In genomic region chr7:29970158-29970557, GRCh38 we compare ENCODE assay signal across 18 cellular contexts. TPM values are rescaled to one million over a fixed set of nuclear protein-coding genes. Genes with fewer than 3 reads are reported as not detected.
DNase-seq lines count a peak whose midpoint lies in the region; ATAC-seq, FAIRE-seq and TF ChIP-seq lines count a peak whose summit lies in the region.
"Had no signal": no experiment of that assay in that cellular context is flagged by ENCODE, and none has a peak within 500 bp of the region (broad histone marks: within the 10 kb centered on the region; RNA-seq: fewer than 3 reads in every experiment).

No MANE protein-coding gene starts in this region.

- DNase-seq in A172 (ENCODE audit: low spot score), result peak; percentile 23
- peak; percentile 66 for DNase-seq in G401 (ENCODE audit: low spot score)
- no peak for DNase-seq in T-helper 17 cell
- DNase-seq in glutamatergic neuron, result no peak
- DNase-seq in pancreas, result no peak
- no peak for DNase-seq in putamen (ENCODE audit: low spot score)
- no peak for DNase-seq in NCI-H2029 treated with DMSO at 0.1 percent for 48 hours (lab: John Stamatoyannopoulos, UW)
- DNase-seq: activated CD4-positive, alpha-beta T cell treated with anti-CD3 and anti-CD28 coated beads, Interleukin-2, amount 10 ng/mL, durations not matched to agents 7 days and 5 days; activated CD8-positive, alpha-beta memory T cell treated with anti-CD3 and anti-CD28 coated beads, Interleukin-2, amount 50 U/mL, for 4 hours; EL; left cardiac atrium; MG63; NCI-H146; NCI-H446 treated with DMSO at 0.1 percent for 48 hours had no signal

- intact Hi-C loops in pancreas (cut with DNase I), result no loop called here

- no peak for TF ChIP-seq CTCF in glutamatergic neuron (IDR thresholded peaks at IDR 0.05; ENCODE audit: partially characterized antibody, unreplicated experiment)
- no peak for TF ChIP-seq CTCF in pancreas (IDR thresholded peaks at IDR 0.05)

- no peak overlapping the region for H3K4me3 ChIP-seq in pancreas
- H3K4me3 ChIP-seq: esophagus muscularis mucosa, MG63, thoracic aorta had no signal

- H3K4me1 ChIP-seq in pancreas, result no peaks in the 10 kb centered on the region

- H3K36me3 Mint-ChIP-seq in T-helper 17 cell (ENCODE audit: low read depth) (peaks cover 5% of the 10 kb centered on the region), glutamatergic neuron (ENCODE audit: unreplicated experiment) (peaks cover 18% of the 10 kb centered on the region)

- H3K27ac Mint-ChIP-seq in T-helper 17 cell (peak overlapping the region; percentile 30), glutamatergic neuron (ENCODE audit: unreplicated experiment) (peak overlapping the region; percentile 59)
- H3K27ac Mint-ChIP-seq: activated CD4-positive, alpha-beta T cell treated with anti-CD3 and anti-CD28 coated beads, Interleukin-2, amount 10 ng/mL, durations not matched to agents 7 days and 5 days had no signal

- H3K4me1 Mint-ChIP-seq in T-helper 17 cell, result peaks cover 11% of the 10 kb centered on the region
- H3K4me1 Mint-ChIP-seq in glutamatergic neuron (ENCODE audit: low read depth, unreplicated experiment), result peaks cover 38% of the 10 kb centered on the region

- no peak overlapping the region for H3K27ac ChIP-seq in pancreas
- H3K27ac ChIP-seq: esophagus muscularis mucosa, thoracic aorta had no signal

- no peak for FAIRE-seq in pancreas (lab: Jason Lieb, UNC)

- no peak overlapping the region for H3K4me3 Mint-ChIP-seq in T-helper 17 cell
- H3K4me3 Mint-ChIP-seq in glutamatergic neuron (ENCODE audit: unreplicated experiment), result peak overlapping the region; percentile 37
- H3K4me3 Mint-ChIP-seq: activated CD4-positive, alpha-beta T cell treated with anti-CD3 and anti-CD28 coated beads, Interleukin-2, amount 10 ng/mL, durations not matched to agents 7 days and 5 days had no signal

- 86 to 90% methylated on average over 1 of the region's 1 CpG for WGBS in pancreas, 2 donors

- H3K27me3 Mint-ChIP-seq in T-helper 17 cell (peaks cover 60% of the 10 kb centered on the region), glutamatergic neuron (ENCODE audit: unreplicated experiment) (peaks cover 1% of the 10 kb centered on the region)

- no peaks in the 10 kb centered on the region for H3K9me3 ChIP-seq in T-helper 17 cell (ENCODE audit: control insufficient read depth, low read length, poor library complexity, severe bottlenecking)
- no peaks in the 10 kb centered on the region for H3K9me3 ChIP-seq in pancreas
- H3K9me3 ChIP-seq: esophagus muscularis mucosa, MG63, thoracic aorta had no signal

- no peaks in the 10 kb centered on the region for H3K27me3 ChIP-seq in pancreas
- H3K27me3 ChIP-seq: esophagus muscularis mucosa, MG63 had no signal

- in situ Hi-C loops in G401 (cut with HindIII; ENCODE audit: low sequenced_read_pairs), result no loop called here

- H3K9me3 Mint-ChIP-seq in glutamatergic neuron (ENCODE audit: unreplicated experiment), result peaks cover 10% of the 10 kb centered on the region
- H3K9me3 Mint-ChIP-seq: activated CD4-positive, alpha-beta T cell treated with anti-CD3 and anti-CD28 coated beads, Interleukin-2, amount 10 ng/mL, durations not matched to agents 7 days and 5 days had no signal

- no peaks in the 10 kb centered on the region for H3K36me3 ChIP-seq in pancreas
- H3K36me3 ChIP-seq: thoracic aorta had no signal

- ATAC-seq in T-helper 17 cell, result no peak
- no peak for ATAC-seq in pancreas
- ATAC-seq in HG02981 (IDR thresholded peaks at IDR 0.05; ENCODE audit: unreplicated experiment), result no peak
- ATAC-seq: Right ventricle myocardium inferior had no signal

RNA-seq across cellular contexts. Expression of gene SCRN1, which starts 19.4 kb away (rescaled TPM):
- total RNA-seq in A172 (2014; rRNA removed; shearing (Covaris generic)), result 190 and 195 TPM in 2 replicates
- total RNA-seq in G401 (2014; rRNA removed; shearing (Covaris generic)), result 77.4 and 101 TPM in 2 replicates
- total RNA-seq in T-helper 17 cell, result 1 to 10 TPM; 5.7 to 6.1 TPM
- 168 TPM for total RNA-seq in glutamatergic neuron (ENCODE audit: unreplicated experiment)
- 10 to 100 TPM; 25.6 to 48.0 (median 34.8) TPM for total RNA-seq in pancreas
- 10 to 100 TPM in 1 of 2 donors, 1 to 10 TPM in 1; 7.7 to 22.3 TPM for polyA plus RNA-seq in pancreas

RNA-seq across cellular contexts. Expression of gene FKBP14, which starts 56.3 kb away (rescaled TPM):
- 13.4 and 17.2 TPM in 2 replicates for total RNA-seq in A172 (2014; rRNA removed; shearing (Covaris generic))
- 5.9 and 13.1 TPM in 2 replicates for total RNA-seq in G401 (2014; rRNA removed; shearing (Covaris generic))
- total RNA-seq in T-helper 17 cell, result 1 to 10 TPM; 5.1 to 7.4 TPM
- total RNA-seq in glutamatergic neuron (ENCODE audit: unreplicated experiment), result 6.8 TPM
- total RNA-seq in pancreas, result 10 to 100 TPM in 3 of 6 donors, 1 to 10 TPM in 3; 3.8 to 12.7 (median 8.4) TPM
- polyA plus RNA-seq in pancreas, result 1 to 10 TPM; 3.3 to 5.1 TPM

RNA-seq across cellular contexts. Expression of gene PLEKHA8, which starts 58.1 kb away (rescaled TPM):
- total RNA-seq in A172 (2014; rRNA removed; shearing (Covaris generic)), result 27.1 and 29.5 TPM in 2 replicates
- 13.7 and 21.5 TPM in 2 replicates for total RNA-seq in G401 (2014; rRNA removed; shearing (Covaris generic))
- 1 to 10 TPM; 5.9 to 7.6 TPM for total RNA-seq in T-helper 17 cell
- total RNA-seq in glutamatergic neuron (ENCODE audit: unreplicated experiment), result 57.9 TPM
- 1 to 10 TPM; 3.3 to 9.7 (median 4.7) TPM for total RNA-seq in pancreas
- 1 to 10 TPM; 1.7 to 1.9 TPM for polyA plus RNA-seq in pancreas

Comparison
In these comparisons a context has a peak if more than half of its experiments do, and no peak if none do; other contexts are left out.
1. DNase-seq: peak in A172 (single experiment) and G401 (single experiment); none in T-helper 17 cell (0 of 3), glutamatergic neuron (single experiment), pancreas (0 of 6), putamen (single experiment) and NCI-H2029 treated with DMSO at 0.1 percent for 48 hours (single experiment).